1 cellular context compared by ENCODE assay signal in the genomic region with DNA sequence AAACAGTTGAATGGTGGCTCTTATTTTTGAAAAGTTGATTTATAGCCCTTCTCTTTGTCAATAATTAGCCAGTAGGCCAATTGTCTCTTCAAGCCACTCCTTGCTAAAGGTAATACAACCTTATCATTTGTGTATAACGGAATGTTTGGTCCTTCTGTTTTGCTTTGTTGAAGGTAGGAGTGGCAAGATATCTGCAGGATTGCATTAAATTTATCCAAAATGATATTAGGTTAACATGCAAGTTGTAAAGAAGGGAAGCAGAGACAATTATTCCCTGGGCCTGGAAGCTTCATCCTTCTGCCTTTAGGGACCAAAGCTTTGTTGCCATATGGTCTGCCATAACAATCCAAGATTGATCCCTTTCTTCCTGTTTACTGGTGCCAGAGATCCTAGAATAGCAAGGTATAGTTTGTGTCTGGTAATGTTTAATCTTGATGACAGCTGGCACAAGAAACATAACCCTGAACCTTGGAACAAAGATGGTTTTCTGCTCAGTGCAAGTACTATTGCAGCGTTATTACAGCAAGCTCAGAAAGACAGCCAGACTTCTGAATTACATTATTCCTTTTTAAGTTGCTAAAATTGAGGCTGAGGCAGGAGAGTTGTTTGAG.
TF ChIP-seq lines count a peak whose summit lies in the region.

No MANE protein-coding gene starts in this region.

TF ChIP-seq in HepG2, 621 proteins besides CTCF, POLR2A, EP300 and RAD21 (continued from another document and continues in another):
- TF ChIP-seq, protein P1, sequence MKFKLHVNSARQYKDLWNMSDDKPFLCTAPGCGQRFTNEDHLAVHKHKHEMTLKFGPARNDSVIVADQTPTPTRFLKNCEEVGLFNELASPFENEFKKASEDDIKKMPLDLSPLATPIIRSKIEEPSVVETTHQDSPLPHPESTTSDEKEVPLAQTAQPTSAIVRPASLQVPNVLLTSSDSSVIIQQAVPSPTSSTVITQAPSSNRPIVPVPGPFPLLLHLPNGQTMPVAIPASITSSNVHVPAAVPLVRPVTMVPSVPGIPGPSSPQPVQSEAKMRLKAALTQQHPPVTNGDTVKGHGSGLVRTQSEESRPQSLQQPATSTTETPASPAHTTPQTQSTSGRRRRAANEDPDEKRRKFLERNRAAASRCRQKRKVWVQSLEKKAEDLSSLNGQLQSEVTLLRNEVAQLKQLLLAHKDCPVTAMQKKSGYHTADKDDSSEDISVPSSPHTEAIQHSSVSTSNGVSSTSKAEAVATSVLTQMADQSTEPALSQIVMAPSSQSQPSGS (CRISPR knock-in tag; IDR thresholded peaks at IDR 0.05) = peak; percentile 40; the same call in 1 of the 2 replicates
- TF ChIP-seq, protein P2, sequence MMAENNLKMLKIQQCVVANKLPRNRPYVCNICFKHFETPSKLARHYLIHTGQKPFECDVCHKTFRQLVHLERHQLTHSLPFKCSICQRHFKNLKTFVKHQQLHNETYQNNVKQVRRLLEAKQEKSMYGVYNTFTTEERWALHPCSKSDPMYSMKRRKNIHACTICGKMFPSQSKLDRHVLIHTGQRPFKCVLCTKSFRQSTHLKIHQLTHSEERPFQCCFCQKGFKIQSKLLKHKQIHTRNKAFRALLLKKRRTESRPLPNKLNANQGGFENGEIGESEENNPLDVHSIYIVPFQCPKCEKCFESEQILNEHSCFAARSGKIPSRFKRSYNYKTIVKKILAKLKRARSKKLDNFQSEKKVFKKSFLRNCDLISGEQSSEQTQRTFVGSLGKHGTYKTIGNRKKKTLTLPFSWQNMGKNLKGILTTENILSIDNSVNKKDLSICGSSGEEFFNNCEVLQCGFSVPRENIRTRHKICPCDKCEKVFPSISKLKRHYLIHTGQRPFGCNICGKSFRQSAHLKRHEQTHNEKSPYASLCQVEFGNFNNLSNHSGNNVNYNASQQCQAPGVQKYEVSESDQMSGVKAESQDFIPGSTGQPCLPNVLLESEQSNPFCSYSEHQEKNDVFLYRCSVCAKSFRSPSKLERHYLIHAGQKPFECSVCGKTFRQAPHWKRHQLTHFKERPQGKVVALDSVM (CRISPR knock-in tag; IDR thresholded peaks at IDR 0.05) = no peak
- TF ChIP-seq ZNF431 (CRISPR knock-in tag; IDR thresholded peaks at IDR 0.05; ENCODE audit: borderline replicate concordance, low read depth) (no peak), SMC3 (IDR thresholded peaks at IDR 0.05; ENCODE audit: low read length) (no peak), RORA (CRISPR knock-in tag; IDR thresholded peaks at IDR 0.05) (no peak), ZFP37 (CRISPR knock-in tag; IDR thresholded peaks at IDR 0.05; ENCODE audit: borderline replicate concordance) (no peak), GATA4 (IDR thresholded peaks at IDR 0.05; ENCODE audit: borderline replicate concordance, low read depth) (no peak; the same call in 1 of the 2 replicates), ZNF317 (CRISPR knock-in tag; IDR thresholded peaks at IDR 0.05) (no peak), ZFP82 (CRISPR knock-in tag; IDR thresholded peaks at IDR 0.05; ENCODE audit: borderline replicate concordance) (no peak), GATAD1 (CRISPR knock-in tag; IDR thresholded peaks at IDR 0.05) (no peak; the same call in none of the 2 replicates), ZMYM3 (CRISPR knock-in tag; IDR thresholded peaks at IDR 0.05) (no peak), SPEN (CRISPR knock-in tag; IDR thresholded peaks at IDR 0.05; ENCODE audit: low read depth) (no peak; the same call in 1 of the 2 replicates), FOXO1 (CRISPR knock-in tag; IDR thresholded peaks at IDR 0.05) (peak; percentile 97), ZNF24 (IDR thresholded peaks at IDR 0.05) (no peak), ZNF703 (CRISPR knock-in tag; IDR thresholded peaks at IDR 0.05; ENCODE audit: borderline replicate concordance) (no peak), GZF1 (CRISPR knock-in tag; IDR thresholded peaks at IDR 0.05) (no peak), SP140L (CRISPR knock-in tag; IDR thresholded peaks at IDR 0.05; ENCODE audit: borderline replicate concordance) (no peak), KLF11 (CRISPR knock-in tag; IDR thresholded peaks at IDR 0.05) (no peak), MYC (CRISPR knock-in tag; IDR thresholded peaks at IDR 0.05; ENCODE audit: borderline replicate concordance) (no peak), ZNF746 (CRISPR knock-in tag; IDR thresholded peaks at IDR 0.05) (no peak), AKAP8 (CRISPR knock-in tag; IDR thresholded peaks at IDR 0.05) (no peak), STAG1 (CRISPR knock-in tag; IDR thresholded peaks at IDR 0.05) (peak; percentile 15; the same call in 1 of the 2 replicates), ZNF570 (CRISPR knock-in tag; IDR thresholded peaks at IDR 0.05; ENCODE audit: borderline replicate concordance) (no peak), MIXL1 (CRISPR knock-in tag; IDR thresholded peaks at IDR 0.05) (peak; percentile 83), HNRNPH1 (optimal IDR thresholded peaks at IDR 0.05; ENCODE audit: low read depth, low read length) (no peak), TSC22D2 (CRISPR knock-in tag; IDR thresholded peaks at IDR 0.05; ENCODE audit: borderline replicate concordance) (no peak), ZNF230 (CRISPR knock-in tag; IDR thresholded peaks at IDR 0.05) (no peak), REL (CRISPR knock-in tag; conservative IDR thresholded peaks at IDR 0.05) (no peak)
- TF ChIP-seq, protein P3, sequence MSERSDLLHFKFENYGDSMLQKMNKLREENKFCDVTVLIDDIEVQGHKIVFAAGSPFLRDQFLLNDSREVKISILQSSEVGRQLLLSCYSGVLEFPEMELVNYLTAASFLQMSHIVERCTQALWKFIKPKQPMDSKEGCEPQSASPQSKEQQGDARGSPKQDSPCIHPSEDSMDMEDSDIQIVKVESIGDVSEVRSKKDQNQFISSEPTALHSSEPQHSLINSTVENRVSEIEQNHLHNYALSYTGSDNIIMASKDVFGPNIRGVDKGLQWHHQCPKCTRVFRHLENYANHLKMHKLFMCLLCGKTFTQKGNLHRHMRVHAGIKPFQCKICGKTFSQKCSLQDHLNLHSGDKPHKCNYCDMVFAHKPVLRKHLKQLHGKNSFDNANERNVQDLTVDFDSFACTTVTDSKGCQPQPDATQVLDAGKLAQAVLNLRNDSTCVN (CRISPR knock-in tag; IDR thresholded peaks at IDR 0.05; ENCODE audit: borderline replicate concordance) = no peak
- TF ChIP-seq, protein P4, sequence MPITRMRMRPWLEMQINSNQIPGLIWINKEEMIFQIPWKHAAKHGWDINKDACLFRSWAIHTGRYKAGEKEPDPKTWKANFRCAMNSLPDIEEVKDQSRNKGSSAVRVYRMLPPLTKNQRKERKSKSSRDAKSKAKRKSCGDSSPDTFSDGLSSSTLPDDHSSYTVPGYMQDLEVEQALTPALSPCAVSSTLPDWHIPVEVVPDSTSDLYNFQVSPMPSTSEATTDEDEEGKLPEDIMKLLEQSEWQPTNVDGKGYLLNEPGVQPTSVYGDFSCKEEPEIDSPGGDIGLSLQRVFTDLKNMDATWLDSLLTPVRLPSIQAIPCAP (CRISPR knock-in tag; IDR thresholded peaks at IDR 0.05; ENCODE audit: low read depth) = no peak
- TF ChIP-seq, protein P5, sequence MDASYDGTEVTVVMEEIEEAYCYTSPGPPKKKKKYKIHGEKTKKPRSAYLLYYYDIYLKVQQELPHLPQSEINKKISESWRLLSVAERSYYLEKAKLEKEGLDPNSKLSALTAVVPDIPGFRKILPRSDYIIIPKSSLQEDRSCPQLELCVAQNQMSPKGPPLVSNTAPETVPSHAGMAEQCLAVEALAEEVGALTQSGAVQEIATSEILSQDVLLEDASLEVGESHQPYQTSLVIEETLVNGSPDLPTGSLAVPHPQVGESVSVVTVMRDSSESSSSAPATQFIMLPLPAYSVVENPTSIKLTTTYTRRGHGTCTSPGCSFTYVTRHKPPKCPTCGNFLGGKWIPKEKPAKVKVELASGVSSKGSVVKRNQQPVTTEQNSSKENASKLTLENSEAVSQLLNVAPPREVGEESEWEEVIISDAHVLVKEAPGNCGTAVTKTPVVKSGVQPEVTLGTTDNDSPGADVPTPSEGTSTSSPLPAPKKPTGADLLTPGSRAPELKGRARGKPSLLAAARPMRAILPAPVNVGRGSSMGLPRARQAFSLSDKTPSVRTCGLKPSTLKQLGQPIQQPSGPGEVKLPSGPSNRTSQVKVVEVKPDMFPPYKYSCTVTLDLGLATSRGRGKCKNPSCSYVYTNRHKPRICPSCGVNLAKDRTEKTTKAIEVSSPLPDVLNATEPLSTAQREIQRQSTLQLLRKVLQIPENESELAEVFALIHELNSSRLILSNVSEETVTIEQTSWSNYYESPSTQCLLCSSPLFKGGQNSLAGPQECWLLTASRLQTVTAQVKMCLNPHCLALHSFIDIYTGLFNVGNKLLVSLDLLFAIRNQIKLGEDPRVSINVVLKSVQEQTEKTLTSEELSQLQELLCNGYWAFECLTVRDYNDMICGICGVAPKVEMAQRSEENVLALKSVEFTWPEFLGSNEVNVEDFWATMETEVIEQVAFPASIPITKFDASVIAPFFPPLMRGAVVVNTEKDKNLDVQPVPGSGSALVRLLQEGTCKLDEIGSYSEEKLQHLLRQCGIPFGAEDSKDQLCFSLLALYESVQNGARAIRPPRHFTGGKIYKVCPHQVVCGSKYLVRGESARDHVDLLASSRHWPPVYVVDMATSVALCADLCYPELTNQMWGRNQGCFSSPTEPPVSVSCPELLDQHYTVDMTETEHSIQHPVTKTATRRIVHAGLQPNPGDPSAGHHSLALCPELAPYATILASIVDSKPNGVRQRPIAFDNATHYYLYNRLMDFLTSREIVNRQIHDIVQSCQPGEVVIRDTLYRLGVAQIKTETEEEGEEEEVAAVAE (CRISPR knock-in tag; IDR thresholded peaks at IDR 0.05; ENCODE audit: borderline replicate concordance) = no peak
- TF ChIP-seq, protein P6, sequence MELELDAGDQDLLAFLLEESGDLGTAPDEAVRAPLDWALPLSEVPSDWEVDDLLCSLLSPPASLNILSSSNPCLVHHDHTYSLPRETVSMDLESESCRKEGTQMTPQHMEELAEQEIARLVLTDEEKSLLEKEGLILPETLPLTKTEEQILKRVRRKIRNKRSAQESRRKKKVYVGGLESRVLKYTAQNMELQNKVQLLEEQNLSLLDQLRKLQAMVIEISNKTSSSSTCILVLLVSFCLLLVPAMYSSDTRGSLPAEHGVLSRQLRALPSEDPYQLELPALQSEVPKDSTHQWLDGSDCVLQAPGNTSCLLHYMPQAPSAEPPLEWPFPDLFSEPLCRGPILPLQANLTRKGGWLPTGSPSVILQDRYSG (CRISPR knock-in tag; IDR thresholded peaks at IDR 0.05) = no peak
- TF ChIP-seq, protein P7, sequence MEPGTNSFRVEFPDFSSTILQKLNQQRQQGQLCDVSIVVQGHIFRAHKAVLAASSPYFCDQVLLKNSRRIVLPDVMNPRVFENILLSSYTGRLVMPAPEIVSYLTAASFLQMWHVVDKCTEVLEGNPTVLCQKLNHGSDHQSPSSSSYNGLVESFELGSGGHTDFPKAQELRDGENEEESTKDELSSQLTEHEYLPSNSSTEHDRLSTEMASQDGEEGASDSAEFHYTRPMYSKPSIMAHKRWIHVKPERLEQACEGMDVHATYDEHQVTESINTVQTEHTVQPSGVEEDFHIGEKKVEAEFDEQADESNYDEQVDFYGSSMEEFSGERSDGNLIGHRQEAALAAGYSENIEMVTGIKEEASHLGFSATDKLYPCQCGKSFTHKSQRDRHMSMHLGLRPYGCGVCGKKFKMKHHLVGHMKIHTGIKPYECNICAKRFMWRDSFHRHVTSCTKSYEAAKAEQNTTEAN (CRISPR knock-in tag; conservative IDR thresholded peaks at IDR 0.05) = no peak
- TF ChIP-seq, protein P8, sequence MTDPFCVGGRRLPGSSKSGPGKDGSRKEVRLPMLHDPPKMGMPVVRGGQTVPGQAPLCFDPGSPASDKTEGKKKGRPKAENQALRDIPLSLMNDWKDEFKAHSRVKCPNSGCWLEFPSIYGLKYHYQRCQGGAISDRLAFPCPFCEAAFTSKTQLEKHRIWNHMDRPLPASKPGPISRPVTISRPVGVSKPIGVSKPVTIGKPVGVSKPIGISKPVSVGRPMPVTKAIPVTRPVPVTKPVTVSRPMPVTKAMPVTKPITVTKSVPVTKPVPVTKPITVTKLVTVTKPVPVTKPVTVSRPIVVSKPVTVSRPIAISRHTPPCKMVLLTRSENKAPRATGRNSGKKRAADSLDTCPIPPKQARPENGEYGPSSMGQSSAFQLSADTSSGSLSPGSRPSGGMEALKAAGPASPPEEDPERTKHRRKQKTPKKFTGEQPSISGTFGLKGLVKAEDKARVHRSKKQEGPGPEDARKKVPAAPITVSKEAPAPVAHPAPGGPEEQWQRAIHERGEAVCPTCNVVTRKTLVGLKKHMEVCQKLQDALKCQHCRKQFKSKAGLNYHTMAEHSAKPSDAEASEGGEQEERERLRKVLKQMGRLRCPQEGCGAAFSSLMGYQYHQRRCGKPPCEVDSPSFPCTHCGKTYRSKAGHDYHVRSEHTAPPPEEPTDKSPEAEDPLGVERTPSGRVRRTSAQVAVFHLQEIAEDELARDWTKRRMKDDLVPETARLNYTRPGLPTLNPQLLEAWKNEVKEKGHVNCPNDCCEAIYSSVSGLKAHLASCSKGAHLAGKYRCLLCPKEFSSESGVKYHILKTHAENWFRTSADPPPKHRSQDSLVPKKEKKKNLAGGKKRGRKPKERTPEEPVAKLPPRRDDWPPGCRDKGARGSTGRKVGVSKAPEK (CRISPR knock-in tag; IDR thresholded peaks at IDR 0.05; ENCODE audit: borderline replicate concordance) = no peak
- TF ChIP-seq, protein P9, sequence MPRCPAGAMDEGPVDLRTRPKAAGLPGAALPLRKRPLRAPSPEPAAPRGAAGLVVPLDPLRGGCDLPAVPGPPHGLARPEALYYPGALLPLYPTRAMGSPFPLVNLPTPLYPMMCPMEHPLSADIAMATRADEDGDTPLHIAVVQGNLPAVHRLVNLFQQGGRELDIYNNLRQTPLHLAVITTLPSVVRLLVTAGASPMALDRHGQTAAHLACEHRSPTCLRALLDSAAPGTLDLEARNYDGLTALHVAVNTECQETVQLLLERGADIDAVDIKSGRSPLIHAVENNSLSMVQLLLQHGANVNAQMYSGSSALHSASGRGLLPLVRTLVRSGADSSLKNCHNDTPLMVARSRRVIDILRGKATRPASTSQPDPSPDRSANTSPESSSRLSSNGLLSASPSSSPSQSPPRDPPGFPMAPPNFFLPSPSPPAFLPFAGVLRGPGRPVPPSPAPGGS (CRISPR knock-in tag; IDR thresholded peaks at IDR 0.05) = no peak
- TF ChIP-seq, protein P10, sequence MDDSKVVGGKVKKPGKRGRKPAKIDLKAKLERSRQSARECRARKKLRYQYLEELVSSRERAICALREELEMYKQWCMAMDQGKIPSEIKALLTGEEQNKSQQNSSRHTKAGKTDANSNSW (CRISPR knock-in tag; IDR thresholded peaks at IDR 0.05; ENCODE audit: borderline replicate concordance) = no peak
- TF ChIP-seq, protein P11, sequence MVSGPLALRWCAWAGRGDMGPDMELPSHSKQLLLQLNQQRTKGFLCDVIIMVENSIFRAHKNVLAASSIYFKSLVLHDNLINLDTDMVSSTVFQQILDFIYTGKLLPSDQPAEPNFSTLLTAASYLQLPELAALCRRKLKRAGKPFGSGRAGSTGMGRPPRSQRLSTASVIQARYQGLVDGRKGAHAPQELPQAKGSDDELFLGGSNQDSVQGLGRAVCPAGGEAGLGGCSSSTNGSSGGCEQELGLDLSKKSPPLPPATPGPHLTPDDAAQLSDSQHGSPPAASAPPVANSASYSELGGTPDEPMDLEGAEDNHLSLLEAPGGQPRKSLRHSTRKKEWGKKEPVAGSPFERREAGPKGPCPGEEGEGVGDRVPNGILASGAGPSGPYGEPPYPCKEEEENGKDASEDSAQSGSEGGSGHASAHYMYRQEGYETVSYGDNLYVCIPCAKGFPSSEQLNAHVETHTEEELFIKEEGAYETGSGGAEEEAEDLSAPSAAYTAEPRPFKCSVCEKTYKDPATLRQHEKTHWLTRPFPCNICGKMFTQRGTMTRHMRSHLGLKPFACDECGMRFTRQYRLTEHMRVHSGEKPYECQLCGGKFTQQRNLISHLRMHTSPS (CRISPR knock-in tag; IDR thresholded peaks at IDR 0.05; ENCODE audit: low read depth) = 0 out of 2 replicates have a peak, but pooled peaks have one; percentile 23
